ENCODE assay signal across 16 cellular contexts in the genomic region with DNA sequence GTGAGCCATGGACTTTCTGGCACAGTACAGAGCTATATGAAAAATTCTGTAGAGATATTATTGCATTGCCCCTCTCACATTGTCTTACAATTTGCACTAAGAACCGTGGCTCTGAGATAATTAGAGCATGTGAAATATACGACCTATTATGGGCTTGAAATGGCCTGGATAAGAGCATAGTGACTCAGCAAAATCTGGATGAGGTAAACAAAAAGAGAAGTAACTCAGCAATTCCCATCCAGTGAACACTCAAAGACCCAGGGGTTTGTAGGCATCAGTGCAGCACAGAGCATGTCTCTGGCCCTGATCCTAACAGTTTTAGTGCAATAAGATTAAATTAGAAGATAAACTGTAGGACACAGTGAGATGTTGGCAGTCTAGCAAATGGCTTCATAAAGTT.
"Had no signal": no experiment of that assay in that cellular context is flagged by ENCODE, and none has a peak within 500 bp of the region (broad histone marks: within the 10 kb centered on the region; RNA-seq: fewer than 3 reads in every experiment).

No MANE protein-coding gene starts in this region.

- H3K27me3 Mint-ChIP-seq: activated naive CD8-positive, alpha-beta T cell treated with anti-CD3 and anti-CD28 coated beads, Interleukin-2, amount 10 ng/mL, durations not matched to agents 7 days and 5 days; natural killer cell treated with Interleukin-12 subunit alpha and Interleukin-12 subunit beta and Interleukin-15 and Interleukin-18, amount 100 ng/mL, for 72 hours had no signal

- H3K36me3 Mint-ChIP-seq: activated naive CD8-positive, alpha-beta T cell treated with anti-CD3 and anti-CD28 coated beads, Interleukin-2, amount 10 ng/mL, durations not matched to agents 7 days and 5 days; natural killer cell treated with Interleukin-12 subunit alpha and Interleukin-12 subunit beta and Interleukin-15 and Interleukin-18, amount 100 ng/mL, for 72 hours; stimulated activated effector memory CD8-positive, alpha-beta T cell treated with anti-CD3 and anti-CD28 coated beads, Interleukin-12 subunit alpha, Interleukin-12 subunit beta, amount 100 ng/mL, for 72 hours had no signal

- H3K27ac ChIP-seq: ascending aorta had no signal

- H3K4me3 Mint-ChIP-seq: activated naive CD8-positive, alpha-beta T cell treated with anti-CD3 and anti-CD28 coated beads, Interleukin-2, amount 10 ng/mL, durations not matched to agents 7 days and 5 days; activated T-helper 1 cell treated with anti-CD3 and anti-CD28 coated beads, Interleukin-12 subunit alpha, Interleukin-12 subunit beta, Interleukin-2, Interleukin-4 antibody, amounts not matched to agents 30 ng/mL and 10 ng/mL and 1 ng/mL, durations not matched to agents 14 hours and 24 hours and 36 hours; natural killer cell treated with Interleukin-12 subunit alpha and Interleukin-12 subunit beta and Interleukin-15 and Interleukin-18, amount 100 ng/mL, for 72 hours; stimulated activated effector memory CD8-positive, alpha-beta T cell treated with anti-CD3 and anti-CD28 coated beads, Interleukin-12 subunit alpha, Interleukin-12 subunit beta, amount 100 ng/mL, for 72 hours; T-helper 1 cell treated with Interleukin-12 subunit alpha and Interleukin-12 subunit beta and Interleukin-4 antibody, amounts not matched to agents 30 μg/mL and 1 μg/mL, for 36 hours had no signal

- H3K9me3 ChIP-seq: ascending aorta had no signal

- H3K4me3 ChIP-seq: ascending aorta had no signal

- H3K27me3 ChIP-seq: ascending aorta had no signal

- ATAC-seq: natural killer cell treated with Interleukin-12 subunit alpha and Interleukin-12 subunit beta and Interleukin-15 and Interleukin-18, amount 100 ng/mL, for 72 hours; stimulated activated effector memory CD8-positive, alpha-beta T cell treated with anti-CD3 and anti-CD28 coated beads, Interleukin-12 subunit alpha, Interleukin-12 subunit beta, amount 100 ng/mL, for 72 hours had no signal

- H3K4me1 ChIP-seq: ascending aorta had no signal

- H3K27ac Mint-ChIP-seq: activated naive CD8-positive, alpha-beta T cell treated with anti-CD3 and anti-CD28 coated beads, Interleukin-2, amount 10 ng/mL, durations not matched to agents 7 days and 5 days; activated T-helper 1 cell treated with anti-CD3 and anti-CD28 coated beads, Interleukin-12 subunit alpha, Interleukin-12 subunit beta, Interleukin-2, Interleukin-4 antibody, amounts not matched to agents 30 ng/mL and 10 ng/mL and 1 ng/mL, durations not matched to agents 14 hours and 24 hours and 36 hours; natural killer cell treated with Interleukin-12 subunit alpha and Interleukin-12 subunit beta and Interleukin-15 and Interleukin-18, amount 100 ng/mL, for 72 hours; stimulated activated effector memory CD8-positive, alpha-beta T cell treated with anti-CD3 and anti-CD28 coated beads, Interleukin-12 subunit alpha, Interleukin-12 subunit beta, amount 100 ng/mL, for 72 hours; T-helper 1 cell treated with Interleukin-12 subunit alpha and Interleukin-12 subunit beta and Interleukin-4 antibody, amounts not matched to agents 30 μg/mL and 1 μg/mL, for 36 hours had no signal

- DNase-seq: activated CD4-positive, CD25-positive, alpha-beta regulatory T cell; activated naive CD4-positive, alpha-beta T cell; activated naive CD8-positive, alpha-beta T cell treated with anti-CD3 and anti-CD28 coated beads, Interleukin-2, amount 10 ng/mL, durations not matched to agents 7 days and 5 days; foreskin fibroblast; glutamatergic neuron; hypothalamus; posterior cingulate gyrus; retina had no signal

- FAIRE-seq: bronchial epithelial cell, endometrium, urothelium cell line had no signal

- H3K4me1 Mint-ChIP-seq: activated naive CD8-positive, alpha-beta T cell treated with anti-CD3 and anti-CD28 coated beads, Interleukin-2, amount 10 ng/mL, durations not matched to agents 7 days and 5 days; stimulated activated effector memory CD8-positive, alpha-beta T cell treated with anti-CD3 and anti-CD28 coated beads, Interleukin-12 subunit alpha, Interleukin-12 subunit beta, amount 100 ng/mL, for 72 hours had no signal

- H3K36me3 ChIP-seq: ascending aorta had no signal
